ENCODE assay signal across 10 cellular contexts in genomic region chr11:9774591-9775392, GRCh38.
DNase-seq lines count a peak whose midpoint lies in the region; ATAC-seq and TF ChIP-seq lines count a peak whose summit lies in the region.
"Had no signal": no experiment of that assay in that cellular context is flagged by ENCODE, and none has a peak within 500 bp of the region (broad histone marks: within the 10 kb centered on the region; RNA-seq: fewer than 3 reads in every experiment).

No MANE protein-coding gene starts in this region.

- H3K27me3 ChIP-seq in transverse colon, result no peaks in the 10 kb centered on the region

- H3K36me3 ChIP-seq in transverse colon, result peaks cover 0 to 11% (median 2%) of the 10 kb centered on the region in 4 donors

- peak overlapping the region; percentile 26 to 41 (median 36) for H3K27ac ChIP-seq in transverse colon

- H3K4me1 ChIP-seq in transverse colon, result peaks cover 0 to 14% (median 10%) of the 10 kb centered on the region in 4 donors

- in situ Hi-C loops in transverse colon (cut with MboI; ENCODE audit: low pct_ligation_motif_present in 1 of 4, low pct_unique_long_range_greater_than_20kb in 1 of 4, low sequenced_read_pairs in 3 of 4), result loop anchor here (25.0 kb wide), 3 partner anchors 188 to 963 kb away; partner anchors contain the start of gene ADM (in 2 of the 4)

- TF ChIP-seq EP300 in transverse colon (IDR thresholded peaks at IDR 0.05; ENCODE audit: low read depth), result no peak

- H3K4me3 ChIP-seq in cardiac fibroblast (replicated peaks in 1 of 2; ENCODE audit: low read depth in 2 of 2, low read length in 2 of 2) (no peak overlapping the region), transverse colon (no peak overlapping the region)

- TF ChIP-seq CTCF in cardiac fibroblast (IDR thresholded peaks at IDR 0.05; ENCODE audit: low read depth, low read length), result no peak
- no peak for TF ChIP-seq CTCF in transverse colon (IDR thresholded peaks at IDR 0.05)

- ATAC-seq in Right ventricle myocardium inferior, result peak; percentile 66
- ATAC-seq in HG03457 (IDR thresholded peaks at IDR 0.05; ENCODE audit: unreplicated experiment), result no peak

- no peaks in the 10 kb centered on the region for H3K9me3 ChIP-seq in transverse colon

- no peak for DNase-seq in Right ventricle myocardium inferior (ENCODE audit: missing footprints)
- no peak for DNase-seq in cardiac septum (ENCODE audit: low spot score)
- DNase-seq in cardiac fibroblast (ENCODE audit: low read depth in 2 of 2), result peak; percentile 82 to 84
- peak; percentile 97 for DNase-seq in iris pigment epithelial cell (ENCODE audit: low read depth)
- DNase-seq in transverse colon, result no peak
- no peak for DNase-seq in NCI-H2081 treated with DMSO at 0.1 percent for 48 hours (lab: John Stamatoyannopoulos, UW)
- no peak for DNase-seq in NCI-H2227 (lab: John Stamatoyannopoulos, UW; ENCODE audit: unreplicated experiment)
- DNase-seq: activated CD4-positive, alpha-beta T cell treated with anti-CD3 and anti-CD28 coated beads, Interleukin-2, amount 50 U/mL, for 4 hours; activated naive CD8-positive, alpha-beta T cell treated with anti-CD3 and anti-CD28 coated beads, Interleukin-2, amount 10 ng/mL, durations not matched to agents 7 days and 5 days had no signal

- intact Hi-C loops in Right ventricle myocardium inferior (cut with DNase I), result no loop called here
- intact Hi-C loops in cardiac septum (cut with DNase I), result no loop called here
- intact Hi-C loops in transverse colon (cut with DNase I; ENCODE audit: low total_unique reads), result no loop called here

- WGBS in transverse colon (ENCODE audit: low coverage in 1 of 2), 2 donors, result 36 to 47% methylated on average over 4 to 6 of the region's 6 CpGs

- TF ChIP-seq POLR2A in transverse colon (IDR thresholded peaks at IDR 0.05), result no peak

Comparison
In these comparisons a context has a peak if more than half of its experiments do, and no peak if none do; other contexts are left out.
1. DNase-seq: peak in cardiac fibroblast (2 of 2) and iris pigment epithelial cell (single experiment); none in Right ventricle myocardium inferior (single experiment), cardiac septum (single experiment), transverse colon (single experiment), NCI-H2081 treated with DMSO at 0.1 percent for 48 hours (single experiment) and NCI-H2227 (single experiment).